ENCODE assay signal across 20 cellular contexts in the genomic region with DNA sequence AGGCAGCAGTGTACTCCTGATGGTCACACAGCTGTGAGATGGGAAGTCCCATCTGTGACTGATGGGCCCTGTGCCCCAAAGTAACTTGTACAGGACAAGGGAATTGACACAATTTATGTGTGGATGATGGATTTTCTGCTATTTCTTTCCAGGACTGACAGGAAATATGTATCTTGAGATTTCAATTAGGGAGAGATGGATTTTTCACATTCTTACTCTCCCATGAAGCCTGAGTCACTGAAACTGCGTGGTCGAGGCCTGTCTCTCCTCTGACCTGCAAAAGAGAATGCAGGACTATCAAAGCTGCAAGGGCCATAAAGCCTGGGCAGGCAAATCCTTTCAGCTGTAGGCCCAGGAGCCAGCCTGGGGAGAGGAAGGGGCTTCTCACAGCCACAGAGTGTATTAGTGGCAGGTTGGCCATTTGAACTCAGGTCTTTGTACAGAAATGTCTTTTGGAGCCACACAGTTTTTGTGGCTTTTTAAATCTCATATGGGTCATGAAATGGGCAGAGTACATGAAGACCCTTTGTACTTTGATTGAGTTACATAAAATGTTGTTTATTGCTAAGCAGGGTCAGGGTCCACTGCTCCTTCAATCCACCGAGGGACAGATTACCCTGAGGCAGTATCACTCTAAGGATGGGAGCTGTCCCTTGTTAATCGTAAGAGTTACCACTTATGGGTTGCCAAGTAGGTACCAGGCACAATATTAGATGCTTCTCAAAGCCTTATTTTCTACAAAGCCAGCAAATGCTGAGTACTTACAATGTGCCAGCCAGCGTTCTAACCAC. TPM values are rescaled to one million over a fixed set of nuclear protein-coding genes. Genes with fewer than 3 reads are reported as not detected.
DNase-seq lines count a peak whose midpoint lies in the region; TF ChIP-seq lines count a peak whose summit lies in the region.
"Had no signal": no experiment of that assay in that cellular context is flagged by ENCODE, and none has a peak within 500 bp of the region (broad histone marks: within the 10 kb centered on the region; RNA-seq: fewer than 3 reads in every experiment).

No MANE protein-coding gene starts in this region.

- H3K4me3 ChIP-seq in adipocyte (ENCODE audit: low read length) (peak overlapping the region; percentile 1), skeletal muscle satellite cell (ENCODE audit: low read length) (no peak overlapping the region), OCI-LY7 (ENCODE audit: low read depth, low read length, poor library complexity, severe bottlenecking) (no peak overlapping the region)
- H3K4me3 ChIP-seq: SJSA1, suprapubic skin had no signal

- POLR2A ChIA-PET in OCI-LY7 (lab: Charles Lee) (no interaction called here), HEK293T (lab: Yijun Ruan, JAX) (interaction anchor here (1.6 kb wide), 1 partner anchor 21 kb away, joined by 6 read pairs; the partner anchor contains the start of gene STRIP1)

- H3K4me1 ChIP-seq in adipocyte (ENCODE audit: control insufficient read depth, insufficient read depth, low read length): peaks cover 63% of the 10 kb centered on the region
- peaks cover 34% of the 10 kb centered on the region for H3K4me1 ChIP-seq in skeletal muscle satellite cell (ENCODE audit: control insufficient read depth, insufficient read depth, low read length)
- no peaks in the 10 kb centered on the region for H3K4me1 ChIP-seq in OCI-LY7 (ENCODE audit: insufficient read depth, low read length, poor library complexity, severe bottlenecking)
- H3K4me1 ChIP-seq: SJSA1 had no signal

- no peaks in the 10 kb centered on the region for H4K20me1 ChIP-seq in OCI-LY7 (ENCODE audit: insufficient read depth, low read length)

- no peak overlapping the region for H3K27ac ChIP-seq in OCI-LY7 (ENCODE audit: low read depth, low read length, poor library complexity, severe bottlenecking)
- H3K27ac ChIP-seq: SJSA1 had no signal

- H2AFZ ChIP-seq in OCI-LY7 (ENCODE audit: low read length): no peak overlapping the region

- no peak for TF ChIP-seq CTCF in OCI-LY7 (conservative IDR thresholded peaks at IDR 0.05; ENCODE audit: low read length)

- H3K36me3 ChIP-seq in adipocyte (ENCODE audit: control insufficient read depth, insufficient read depth, low read length, severe bottlenecking) (peaks cover 60% of the 10 kb centered on the region), skeletal muscle satellite cell (ENCODE audit: insufficient read depth, low read length) (peaks cover 82% of the 10 kb centered on the region), OCI-LY7 (ENCODE audit: insufficient read depth, low read length) (peaks cover 74% of the 10 kb centered on the region)

- H3K27me3 ChIP-seq in adipocyte (replicated peaks; ENCODE audit: control insufficient read depth, insufficient read depth, low read length): no peaks in the 10 kb centered on the region
- no peaks in the 10 kb centered on the region for H3K27me3 ChIP-seq in skeletal muscle satellite cell (ENCODE audit: control insufficient read depth, insufficient read depth, low read length)
- H3K27me3 ChIP-seq: SJSA1, suprapubic skin had no signal

- no TSS peak for BruUV-seq in OCI-LY7 (replicated peaks; lab: Mats Ljungman, UMichigan)

- no peaks in the 10 kb centered on the region for H3K9me2 ChIP-seq in OCI-LY7 (ENCODE audit: insufficient read depth, low read length)

- H3K9me3 ChIP-seq in adipocyte (ENCODE audit: control insufficient read depth, low read length) (no peaks in the 10 kb centered on the region), skeletal muscle satellite cell (replicated peaks; ENCODE audit: low read length) (no peaks in the 10 kb centered on the region), OCI-LY7 (ENCODE audit: low read length) (no peaks in the 10 kb centered on the region)
- H3K9me3 ChIP-seq: SJSA1, suprapubic skin had no signal

- H3K9ac ChIP-seq in adipocyte (ENCODE audit: low read length): peak overlapping the region; percentile 57
- H3K9ac ChIP-seq in skeletal muscle satellite cell (ENCODE audit: low read depth, low read length): peak overlapping the region; percentile 29

- intact Hi-C loops in OCI-LY7 (cut with micrococcal nuclease; ENCODE audit: unreplicated experiment): no loop called here

- H3K79me2 ChIP-seq in OCI-LY7 (ENCODE audit: insufficient read depth, low read depth, low read length): no peaks in the 10 kb centered on the region

- H3K4me2 ChIP-seq in skeletal muscle satellite cell (ENCODE audit: low read length) (peak overlapping the region; percentile 43), OCI-LY7 (ENCODE audit: low read length) (no peak overlapping the region)

- DNase-seq in GM03348 (ENCODE audit: low spot score): peak; percentile 76
- peak; percentile 73 for DNase-seq in adipocyte (ENCODE audit: low read depth)
- peak; percentile 29 for DNase-seq in foreskin melanocyte
- DNase-seq in putamen (ENCODE audit: low spot score): no peak
- no peak for DNase-seq in OCI-LY7 (ENCODE audit: low spot score)
- no peak for DNase-seq in HEK293T (ENCODE audit: extremely low spot score)
- DNase-seq: activated CD4-positive, alpha-beta T cell treated with anti-CD3 and anti-CD28 coated beads for 4 hours; activated CD8-positive, alpha-beta memory T cell treated with anti-CD3 and anti-CD28 coated beads, Interleukin-2, amount 50 U/mL, for 4 hours; C1 segment of cervical spinal cord; hypothalamus; KG1; NCI-H1092 treated with DMSO at 0.1 percent for 48 hours; NCI-H526 treated with DMSO at 0.1 percent for 48 hours; OCI-M1; stimulated activated CD4-positive, alpha-beta T cell treated with anti-CD3 and anti-CD28 coated beads, Interleukin-4, amount 100 ng/mL, for 1 hour had no signal

- CTCF ChIA-PET in OCI-LY7 (lab: Charles Lee; ENCODE audit: unreplicated experiment): no interaction called here
- CTCF ChIA-PET in HEK293T (lab: Yijun Ruan, JAX): interaction anchor here (0.7 to 5.2 kb wide), 2 partner anchors 31 to 49 kb away, joined by 3 to 34 read pairs; no protein-coding TSS in a partner anchor

TF ChIP-seq in HEK293T, 16 proteins besides CTCF, POLR2A, EP300 and RAD21:
- TF ChIP-seq TARDBP (IDR thresholded peaks at IDR 0.05) (no peak), SP1 (IDR thresholded peaks at IDR 0.05) (no peak), CTBP1 (IDR thresholded peaks at IDR 0.05; ENCODE audit: borderline replicate concordance) (no peak), ELF4 (IDR thresholded peaks at IDR 0.05) (no peak), ZNF384 (IDR thresholded peaks at IDR 0.05) (no peak), HDGF (IDR thresholded peaks at IDR 0.05; ENCODE audit: borderline replicate concordance) (no peak), LEF1 (IDR thresholded peaks at IDR 0.05; ENCODE audit: borderline replicate concordance) (no peak), BHLHE40 (IDR thresholded peaks at IDR 0.05; ENCODE audit: borderline replicate concordance) (no peak), NFRKB (IDR thresholded peaks at IDR 0.05) (no peak), FOXM1 (IDR thresholded peaks at IDR 0.05; ENCODE audit: borderline replicate concordance) (no peak), SUZ12 (IDR thresholded peaks at IDR 0.05) (no peak), FOXK2 (IDR thresholded peaks at IDR 0.05) (no peak), FOXA1 (IDR thresholded peaks at IDR 0.05) (no peak), ARNT (IDR thresholded peaks at IDR 0.05) (no peak), L3MBTL2 (conservative IDR thresholded peaks at IDR 0.05) (no peak)
- TF ChIP-seq, protein P1, sequence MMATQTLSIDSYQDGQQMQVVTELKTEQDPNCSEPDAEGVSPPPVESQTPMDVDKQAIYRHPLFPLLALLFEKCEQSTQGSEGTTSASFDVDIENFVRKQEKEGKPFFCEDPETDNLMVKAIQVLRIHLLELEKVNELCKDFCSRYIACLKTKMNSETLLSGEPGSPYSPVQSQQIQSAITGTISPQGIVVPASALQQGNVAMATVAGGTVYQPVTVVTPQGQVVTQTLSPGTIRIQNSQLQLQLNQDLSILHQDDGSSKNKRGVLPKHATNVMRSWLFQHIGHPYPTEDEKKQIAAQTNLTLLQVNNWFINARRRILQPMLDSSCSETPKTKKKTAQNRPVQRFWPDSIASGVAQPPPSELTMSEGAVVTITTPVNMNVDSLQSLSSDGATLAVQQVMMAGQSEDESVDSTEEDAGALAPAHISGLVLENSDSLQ (IDR thresholded peaks at IDR 0.05): no peak

RNA-seq across cellular contexts. Expression of gene ALX3, which starts 14.8 kb away (rescaled TPM):
- total RNA-seq in skeletal muscle satellite cell (2012; rRNA removed): not detected in 2 replicates
- not detected in 2 replicates for total RNA-seq in OCI-LY7 (2014; rRNA removed; shearing (Covaris generic))
- total RNA-seq in OCI-LY7 (2022): not detected in 2 replicates
- total RNA-seq: H4, omental fat pad, SJSA1 had no signal

RNA-seq across cellular contexts. Expression of gene STRIP1, which starts 21.3 kb away (rescaled TPM):
- 29.2 and 32.3 TPM in 2 replicates for total RNA-seq in skeletal muscle satellite cell (2012; rRNA removed)
- 33.1 and 45.5 TPM in 2 replicates for total RNA-seq in OCI-LY7 (2014; rRNA removed; shearing (Covaris generic))
- 42.2 and 43.7 TPM in 2 replicates for total RNA-seq in OCI-LY7 (2022)

RNA-seq across cellular contexts. Expression of gene UBL4B, which starts 56.6 kb away (rescaled TPM):
- not detected in 2 replicates for total RNA-seq in skeletal muscle satellite cell (2012; rRNA removed)
- 0.41 TPM in 1 of 2 replicates, not detected in the other for total RNA-seq in OCI-LY7 (2014; rRNA removed; shearing (Covaris generic))
- total RNA-seq in OCI-LY7 (2022): not detected in 2 replicates
- total RNA-seq: H4, SJSA1 had no signal

Comparison
In these comparisons a context has a peak if more than half of its experiments do, and no peak if none do; other contexts are left out.
1. DNase-seq: peak in GM03348 (single experiment), adipocyte (single experiment) and foreskin melanocyte (single experiment); none in putamen (single experiment), OCI-LY7 (single experiment) and HEK293T (single experiment).